13 cellular contexts compared by ENCODE assay signal in the genomic region with DNA sequence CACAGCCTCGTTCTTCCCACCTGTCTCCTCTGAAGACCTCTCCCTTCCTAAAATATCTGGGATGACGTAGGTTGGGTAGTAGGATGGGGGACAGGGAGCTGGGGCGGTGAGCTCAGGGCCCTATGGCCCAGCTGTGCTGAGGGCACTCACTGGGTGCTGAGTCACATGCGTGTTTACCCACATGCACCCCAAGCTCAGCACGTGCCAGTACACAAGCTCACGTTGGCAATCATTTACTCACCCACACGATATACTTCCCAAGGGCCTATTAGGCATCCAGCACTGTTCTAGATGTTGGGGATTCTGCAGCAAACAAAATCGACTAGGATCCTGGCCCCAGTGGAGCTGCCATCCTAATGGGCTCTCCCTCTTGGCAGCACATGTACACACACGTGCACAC. TPM values are rescaled to one million over a fixed set of nuclear protein-coding genes. Genes with fewer than 3 reads are reported as not detected.
DNase-seq lines count a peak whose midpoint lies in the region; ATAC-seq, FAIRE-seq and TF ChIP-seq lines count a peak whose summit lies in the region.
"Had no signal": no experiment of that assay in that cellular context is flagged by ENCODE, and none has a peak within 500 bp of the region (broad histone marks: within the 10 kb centered on the region; RNA-seq: fewer than 3 reads in every experiment).

No MANE protein-coding gene starts in this region.

- no peak for TF ChIP-seq POLR2A in A549 (IDR thresholded peaks at IDR 0.05; ENCODE audit: low read length)

- peak overlapping the region in 2 of 7 donors; percentile 46 to 65 for H3K4me3 Mint-ChIP-seq in CD8-positive, alpha-beta memory T cell
- H3K4me3 Mint-ChIP-seq in astrocyte (ENCODE audit: unreplicated experiment) (peak overlapping the region; percentile 72), mesothelial cell of epicardium (no peak overlapping the region), glutamatergic neuron (ENCODE audit: unreplicated experiment) (no peak overlapping the region)

- no peaks in the 10 kb centered on the region for H3K27me3 ChIP-seq in CD8-positive, alpha-beta memory T cell (ENCODE audit: insufficient read depth, low read length, poor library complexity, severe bottlenecking)
- H3K27me3 ChIP-seq in astrocyte (ENCODE audit: insufficient read depth, low read length), result no peaks in the 10 kb centered on the region
- no peaks in the 10 kb centered on the region for H3K27me3 ChIP-seq in effector memory CD4-positive, alpha-beta T cell (replicated peaks; ENCODE audit: control insufficient read depth, insufficient read depth, low read length, poor library complexity, severe bottlenecking)
- H3K27me3 ChIP-seq: SJCRH30 had no signal

- FAIRE-seq in A549 (lab: Jason Lieb, UNC), result no peak
- FAIRE-seq in astrocyte (lab: Jason Lieb, UNC), result no peak

- H3K4me1 Mint-ChIP-seq in CD8-positive, alpha-beta memory T cell, result peaks cover 57 to 86% (median 59%) of the 10 kb centered on the region in 3 donors
- H3K4me1 Mint-ChIP-seq in astrocyte (ENCODE audit: low read depth, unreplicated experiment) (peaks cover 34% of the 10 kb centered on the region), mesothelial cell of epicardium (peaks cover 50% of the 10 kb centered on the region), glutamatergic neuron (ENCODE audit: low read depth, unreplicated experiment) (peaks cover 2% of the 10 kb centered on the region)

- TF ChIP-seq CTCF in A549 (IDR thresholded peaks at IDR 0.05) (no peak), astrocyte (IDR thresholded peaks at IDR 0.05; ENCODE audit: insufficient read depth, low read depth, low read length) (no peak), mesothelial cell of epicardium (IDR thresholded peaks at IDR 0.05; ENCODE audit: unreplicated experiment) (no peak), glutamatergic neuron (IDR thresholded peaks at IDR 0.05; ENCODE audit: partially characterized antibody, unreplicated experiment) (no peak)

- H3K9me3 Mint-ChIP-seq in CD8-positive, alpha-beta memory T cell, result peaks cover 0 to 1% (median 0%) of the 10 kb centered on the region in 5 donors
- H3K9me3 Mint-ChIP-seq in astrocyte (ENCODE audit: unreplicated experiment) (no peaks in the 10 kb centered on the region), mesothelial cell of epicardium (peaks cover under 1% of the 10 kb centered on the region), glutamatergic neuron (ENCODE audit: unreplicated experiment) (peaks cover 4% of the 10 kb centered on the region)

- POLR2A ChIA-PET in A549 (lab: Yijun Ruan, JAX), result no interaction called here
- POLR2A ChIA-PET in CD8-positive, alpha-beta memory T cell (lab: Charles Lee), result interaction anchor here (0.8 to 3.4 kb wide), 3 partner anchors 58 to 90 kb away, joined by 3 to 15 read pairs (median 4); partner anchors contain the start of gene STARD10

- H3K79me2 ChIP-seq in astrocyte (ENCODE audit: insufficient read depth, low read length), result peaks cover 59% of the 10 kb centered on the region

- H3K27me3 Mint-ChIP-seq in CD8-positive, alpha-beta memory T cell, result peaks cover 0 to 9% of the 10 kb centered on the region in 2 donors
- no peaks in the 10 kb centered on the region for H3K27me3 Mint-ChIP-seq in astrocyte (ENCODE audit: low read depth, unreplicated experiment)
- no peaks in the 10 kb centered on the region for H3K27me3 Mint-ChIP-seq in mesothelial cell of epicardium (ENCODE audit: low read depth)
- H3K27me3 Mint-ChIP-seq in glutamatergic neuron (ENCODE audit: unreplicated experiment), result peaks cover 8% of the 10 kb centered on the region

- no peak overlapping the region for H3K4me3 ChIP-seq in A549
- H3K4me3 ChIP-seq in CD8-positive, alpha-beta memory T cell (ENCODE audit: low read length), result no peak overlapping the region
- H3K4me3 ChIP-seq in astrocyte (ENCODE audit: insufficient read depth, low read depth, low read length), result no peak overlapping the region
- H3K4me3 ChIP-seq in effector memory CD4-positive, alpha-beta T cell (ENCODE audit: insufficient read depth, low read depth, low read length, poor library complexity, severe bottlenecking), result no peak overlapping the region
- H3K4me3 ChIP-seq: SJCRH30 had no signal

- no peak overlapping the region for H3K9ac ChIP-seq in astrocyte (ENCODE audit: low read length)

- H4K20me1 ChIP-seq in astrocyte (ENCODE audit: insufficient read depth, low read length), result peaks cover 35% of the 10 kb centered on the region

- TF ChIP-seq RAD21 in A549 (conservative IDR thresholded peaks at IDR 0.05 in 1 of 2, IDR thresholded peaks at IDR 0.05 in 1 of 2), result no peak

- no peak overlapping the region for H2AFZ ChIP-seq in astrocyte (ENCODE audit: low read depth, low read length)

- TF ChIP-seq EP300 in A549 (IDR thresholded peaks at IDR 0.05), result no peak

- ATAC-seq in A549, result no peak

- 55% methylated on average over 9 of the region's 9 CpGs for WGBS in A549 (ENCODE audit: missing lambda C conversion rate)

- peaks cover 11% of the 10 kb centered on the region for H3K36me3 ChIP-seq in CD8-positive, alpha-beta memory T cell (ENCODE audit: insufficient read depth, low read length)
- H3K36me3 ChIP-seq in astrocyte (ENCODE audit: insufficient read depth, low read length), result peaks cover 2% of the 10 kb centered on the region
- H3K36me3 ChIP-seq in effector memory CD4-positive, alpha-beta T cell (ENCODE audit: control insufficient read depth, insufficient read depth, low read length), result peaks cover 6% of the 10 kb centered on the region
- H3K36me3 ChIP-seq: SJCRH30 had no signal

- no peak overlapping the region for H3K4me2 ChIP-seq in A549
- H3K4me2 ChIP-seq in astrocyte (ENCODE audit: low read length), result no peak overlapping the region

- H3K4me1 ChIP-seq in A549, result peaks cover 35% of the 10 kb centered on the region
- peaks cover 50% of the 10 kb centered on the region for H3K4me1 ChIP-seq in CD8-positive, alpha-beta memory T cell (ENCODE audit: insufficient read depth, low read length)
- H3K4me1 ChIP-seq in astrocyte (ENCODE audit: insufficient read depth, low read length), result peaks cover 29% of the 10 kb centered on the region
- H3K4me1 ChIP-seq in effector memory CD4-positive, alpha-beta T cell (ENCODE audit: control insufficient read depth, insufficient read depth, low read length, poor library complexity, severe bottlenecking), result peaks cover 34% of the 10 kb centered on the region

- CTCF ChIA-PET in A549 (lab: Yijun Ruan, JAX), result interaction anchor here (0.8 to 7.1 kb wide), 15 partner anchors 14 to 489 kb away, joined by 3 to 162 read pairs (median 4); partner anchors contain the start of gene STARD10
- CTCF ChIA-PET in CD8-positive, alpha-beta memory T cell (lab: Charles Lee), result interaction anchor here (0.8 to 4.3 kb wide), 7 partner anchors 39 to 565 kb away, joined by 3 to 62 read pairs (median 7); partner anchors contain the start of gene STARD10

- H3K9me3 ChIP-seq in A549 (no peaks in the 10 kb centered on the region), astrocyte (ENCODE audit: insufficient read depth, low read depth, low read length) (no peaks in the 10 kb centered on the region)
- H3K9me3 ChIP-seq in CD8-positive, alpha-beta memory T cell (ENCODE audit: low read length), result no peaks in the 10 kb centered on the region
- no peaks in the 10 kb centered on the region for H3K9me3 ChIP-seq in effector memory CD4-positive, alpha-beta T cell (ENCODE audit: control insufficient read depth, low read length)
- H3K9me3 ChIP-seq: SJCRH30 had no signal

- DNase-seq in A549 (ENCODE audit: low read depth in 1 of 2, low spot score in 1 of 2), result no peak
- DNase-seq in CD8-positive, alpha-beta memory T cell, result no peak
- no peak for DNase-seq in astrocyte (ENCODE audit: low read depth)
- no peak for DNase-seq in mesothelial cell of epicardium (ENCODE audit: low spot score in 2 of 2, unreplicated experiment in 2 of 2)
- no peak for DNase-seq in SKM-1 treated with dmso at 0.1 percent for 144 hours (lab: John Stamatoyannopoulos, UW; ENCODE audit: unreplicated experiment)
- DNase-seq in glutamatergic neuron, result no peak
- DNase-seq in NCI-H510A treated with DMSO at 0.1 percent for 48 hours (lab: John Stamatoyannopoulos, UW), result no peak
- no peak for DNase-seq in effector memory CD4-positive, alpha-beta T cell
- DNase-seq: activated CD4-positive, CD25-positive, alpha-beta regulatory T cell treated with anti-CD3 and anti-CD28 coated beads, Interleukin-2, amount 50 U/mL, for 72 hours; amniotic stem cell; NCI-H1092; NCI-H524 treated with DMSO at 0.1 percent for 48 hours; SJCRH30 had no signal

- H3K27ac ChIP-seq in A549 (peak overlapping the region in 1 of 2 experiments; percentile 94; a peak in 4 of 6 replicates), astrocyte (ENCODE audit: low read depth, low read length) (no peak overlapping the region)
- no peak overlapping the region for H3K27ac ChIP-seq in CD8-positive, alpha-beta memory T cell (ENCODE audit: low read depth, low read length)
- no peak overlapping the region for H3K27ac ChIP-seq in effector memory CD4-positive, alpha-beta T cell (ENCODE audit: insufficient read depth, low read length, poor library complexity, severe bottlenecking)
- H3K27ac ChIP-seq: SJCRH30 had no signal

- peak overlapping the region; percentile 33 to 97 (median 66) for H3K27ac Mint-ChIP-seq in CD8-positive, alpha-beta memory T cell
- peak overlapping the region; percentile 68 for H3K27ac Mint-ChIP-seq in astrocyte (ENCODE audit: unreplicated experiment)
- H3K27ac Mint-ChIP-seq in mesothelial cell of epicardium, result peak overlapping the region; percentile 60
- no peak overlapping the region for H3K27ac Mint-ChIP-seq in glutamatergic neuron (ENCODE audit: unreplicated experiment)

- H3K36me3 Mint-ChIP-seq in CD8-positive, alpha-beta memory T cell, result peaks cover 0 to 50% (median 5%) of the 10 kb centered on the region in 3 donors
- H3K36me3 Mint-ChIP-seq in astrocyte (ENCODE audit: low read depth, unreplicated experiment), result peaks cover 9% of the 10 kb centered on the region
- H3K36me3 Mint-ChIP-seq in mesothelial cell of epicardium, result peaks cover under 1% of the 10 kb centered on the region
- H3K36me3 Mint-ChIP-seq in glutamatergic neuron (ENCODE audit: unreplicated experiment), result no peaks in the 10 kb centered on the region

RNA-seq across cellular contexts. Expression of gene ARAP1, which starts 28.7 kb away (rescaled TPM):
- polyA plus RNA-seq in A549 (2011; rRNA removed) (28.9 and 29.5 TPM in 2 replicates), A549 (2017; fragmentation: RNase III; extraction: RNeasy Plus Mini Kit Qiagen cat#74134 plus additional on column Dnase treatment) (26.2 to 32.8 TPM (median 30.1 TPM) in 3 replicates)
- polyA plus RNA-seq in A549 (2012; cell fraction: cytosol; rRNA removed), result 31.6 and 32.7 TPM in 2 replicates
- polyA plus RNA-seq in A549 (2012; cell fraction: nucleus; rRNA removed), result 105 and 129 TPM in 2 replicates
- 43.3 and 61.6 TPM in 2 replicates for polyA minus RNA-seq in A549 (2011; rRNA and poly(A)+ RNA removed)
- total RNA-seq in CD8-positive, alpha-beta memory T cell, result 10 to 100 TPM; 61.2 to 64.0 TPM
- 39.8 TPM for polyA plus RNA-seq in CD8-positive, alpha-beta memory T cell
- total RNA-seq in astrocyte (31.9 and 33.8 TPM in 2 replicates), mesothelial cell of epicardium (154 to 163 TPM (median 155 TPM) in 3 replicates), glutamatergic neuron (ENCODE audit: unreplicated experiment) (20.5 TPM)

RNA-seq across cellular contexts. Expression of gene PDE2A, which starts 49.3 kb away (rescaled TPM):
- polyA plus RNA-seq in A549 (2011; rRNA removed), result 1.5 and 1.9 TPM in 2 replicates
- polyA plus RNA-seq in A549 (2012; cell fraction: cytosol; rRNA removed), result 0.37 and 0.54 TPM in 2 replicates
- polyA plus RNA-seq in A549 (2012; cell fraction: nucleus; rRNA removed), result 1.6 and 2.1 TPM in 2 replicates
- 0.62 to 1.4 TPM (median 0.94 TPM) in 3 replicates for polyA plus RNA-seq in A549 (2017; fragmentation: RNase III; extraction: RNeasy Plus Mini Kit Qiagen cat#74134 plus additional on column Dnase treatment)
- polyA minus RNA-seq in A549 (2011; rRNA and poly(A)+ RNA removed), result 1.7 and 2.2 TPM in 2 replicates
- total RNA-seq in CD8-positive, alpha-beta memory T cell, result under 1 TPM; 0.55 to 0.66 TPM
- 0.08 TPM for polyA plus RNA-seq in CD8-positive, alpha-beta memory T cell
- total RNA-seq in astrocyte, result 0.75 and 0.82 TPM in 2 replicates
- 0.63 to 1.4 TPM (median 1.1 TPM) in 3 replicates for total RNA-seq in mesothelial cell of epicardium
- 16.9 TPM for total RNA-seq in glutamatergic neuron (ENCODE audit: unreplicated experiment)
